ENCODE assay signal across 10 cellular contexts in the genomic region with DNA sequence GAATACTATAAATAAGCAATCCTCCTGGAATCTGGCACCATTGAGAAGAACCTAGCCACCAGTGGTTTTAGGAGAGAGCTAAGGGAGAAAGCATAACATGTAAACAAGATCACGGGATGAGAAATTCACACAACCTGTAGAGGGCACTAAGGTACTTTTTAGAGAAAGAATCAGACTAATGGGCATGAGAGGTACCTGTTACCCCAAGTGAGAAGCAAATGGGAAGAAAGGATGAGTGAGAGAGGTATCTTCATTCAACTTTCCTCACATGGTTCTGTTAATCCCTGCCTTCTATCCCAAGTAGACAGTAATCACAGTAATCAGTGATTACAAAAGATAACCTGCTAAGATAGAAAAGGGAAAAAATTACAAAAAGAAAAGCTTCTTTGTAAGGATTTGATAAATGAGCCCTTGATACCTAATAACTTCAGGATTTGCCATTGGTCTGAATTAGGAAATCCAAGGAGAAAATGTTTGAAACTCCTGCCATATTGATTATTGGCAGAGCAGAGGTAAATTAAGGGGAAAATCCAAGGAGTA.
DNase-seq lines count a peak whose midpoint lies in the region; ATAC-seq and TF ChIP-seq lines count a peak whose summit lies in the region.
"Had no signal": no experiment of that assay in that cellular context is flagged by ENCODE, and none has a peak within 500 bp of the region (broad histone marks: within the 10 kb centered on the region; RNA-seq: fewer than 3 reads in every experiment).

No MANE protein-coding gene starts in this region.

- H3K4me3 ChIP-seq in adipocyte (ENCODE audit: low read length) (no peak overlapping the region), kidney epithelial cell (ENCODE audit: low read depth, low read length) (no peak overlapping the region)
- no peak overlapping the region for H3K4me3 ChIP-seq in CD8-positive, alpha-beta T cell (ENCODE audit: low read depth, low read length)
- H3K4me3 ChIP-seq: BLaER1 had no signal

- H3K36me3 Mint-ChIP-seq in CD8-positive, alpha-beta T cell, result no peaks in the 10 kb centered on the region
- H3K36me3 Mint-ChIP-seq: brain had no signal

- no peaks in the 10 kb centered on the region for H3K9me3 ChIP-seq in adipocyte (ENCODE audit: control insufficient read depth, low read length)
- no peaks in the 10 kb centered on the region for H3K9me3 ChIP-seq in CD8-positive, alpha-beta T cell (ENCODE audit: low read length)
- H3K9me3 ChIP-seq: BLaER1 had no signal

- peak; percentile 52 for ATAC-seq in HG02759 (IDR thresholded peaks at IDR 0.05; ENCODE audit: unreplicated experiment)
- ATAC-seq in CD8-positive, alpha-beta T cell, result no peak

- no peak overlapping the region for H3K27ac ChIP-seq in CD8-positive, alpha-beta T cell (ENCODE audit: low read depth, low read length)
- H3K27ac ChIP-seq: BLaER1 had no signal

- CTCF ChIA-PET in CD8-positive, alpha-beta T cell (lab: Charles Lee), result no interaction called here

- no peak overlapping the region for H3K27ac Mint-ChIP-seq in CD8-positive, alpha-beta T cell

- peaks cover 16% of the 10 kb centered on the region for H3K4me1 ChIP-seq in adipocyte (ENCODE audit: control insufficient read depth, insufficient read depth, low read length)
- H3K4me1 ChIP-seq in CD8-positive, alpha-beta T cell (ENCODE audit: insufficient read depth, low read length), result no peaks in the 10 kb centered on the region

- no peak overlapping the region for H3K4me3 Mint-ChIP-seq in CD8-positive, alpha-beta T cell
- H3K4me3 Mint-ChIP-seq: brain had no signal

- TF ChIP-seq CTCF in kidney epithelial cell (IDR thresholded peaks at IDR 0.05; ENCODE audit: insufficient read depth, low read length, poor library complexity, severe bottlenecking), result peak; percentile 49
- no peak for TF ChIP-seq CTCF in CD8-positive, alpha-beta T cell (IDR thresholded peaks at IDR 0.05)

- H3K9me3 Mint-ChIP-seq in CD8-positive, alpha-beta T cell, result no peaks in the 10 kb centered on the region

- H3K9ac ChIP-seq in adipocyte (ENCODE audit: low read length), result no peak overlapping the region
- H3K9ac ChIP-seq: BLaER1 had no signal

- DNase-seq in NCI-H1417 (lab: John Stamatoyannopoulos, UW) (peak; percentile 1 to 59 (median 32)), NCI-H1417 treated with DMSO at 0.1 percent for 48 hours (lab: John Stamatoyannopoulos, UW) (no peak), NCI-H1092 treated with DMSO at 0.1 percent for 48 hours (lab: John Stamatoyannopoulos, UW) (peak; percentile 39), adipocyte (ENCODE audit: low read depth) (peak; percentile 59), kidney epithelial cell (ENCODE audit: low read depth) (peak; percentile 14), OCI-M2 (lab: John Stamatoyannopoulos, UW; ENCODE audit: unreplicated experiment) (no peak)
- DNase-seq in CD8-positive, alpha-beta T cell, result no peak

- intact Hi-C loops in CD8-positive, alpha-beta T cell (cut with DNase I, micrococcal nuclease), result no loop called here

- H3K27me3 ChIP-seq in adipocyte (replicated peaks; ENCODE audit: control insufficient read depth, insufficient read depth, low read length) (no peaks in the 10 kb centered on the region), kidney epithelial cell (ENCODE audit: control insufficient read depth, insufficient read depth, low read length) (no peaks in the 10 kb centered on the region)
- H3K27me3 ChIP-seq in CD8-positive, alpha-beta T cell (ENCODE audit: insufficient read depth, low read length), result no peaks in the 10 kb centered on the region
- H3K27me3 ChIP-seq: BLaER1 had no signal

- H3K36me3 ChIP-seq in adipocyte (ENCODE audit: control insufficient read depth, insufficient read depth, low read length, severe bottlenecking), result no peaks in the 10 kb centered on the region
- H3K36me3 ChIP-seq in kidney epithelial cell (ENCODE audit: control insufficient read depth, insufficient read depth, low read length), result no peaks in the 10 kb centered on the region
- H3K36me3 ChIP-seq in CD8-positive, alpha-beta T cell (ENCODE audit: insufficient read depth, low read length), result no peaks in the 10 kb centered on the region
- H3K36me3 ChIP-seq: BLaER1 had no signal

- POLR2A ChIA-PET in CD8-positive, alpha-beta T cell (lab: Charles Lee), result no interaction called here

- H3K27me3 Mint-ChIP-seq in CD8-positive, alpha-beta T cell (ENCODE audit: low read depth), result no peaks in the 10 kb centered on the region

- no peaks in the 10 kb centered on the region for H3K4me1 Mint-ChIP-seq in CD8-positive, alpha-beta T cell (ENCODE audit: low read depth)

Comparison
In these comparisons a context has a peak if more than half of its experiments do, and no peak if none do; other contexts are left out.
1. DNase-seq: peak in NCI-H1417 (3 of 3), NCI-H1092 treated with DMSO at 0.1 percent for 48 hours (single experiment), adipocyte (single experiment) and kidney epithelial cell (single experiment); none in NCI-H1417 treated with DMSO at 0.1 percent for 48 hours (single experiment), CD8-positive, alpha-beta T cell (0 of 7) and OCI-M2 (single experiment).